Comparison of ENCODE assay signal across 22 cellular contexts in genomic region chr21:18986197-18986596, GRCh38.
"Had no signal": no experiment of that assay in that cellular context is flagged by ENCODE, and none has a peak within 500 bp of the region (broad histone marks: within the 10 kb centered on the region; RNA-seq: fewer than 3 reads in every experiment).

No MANE protein-coding gene starts in this region.

- H3K27ac Mint-ChIP-seq: activated CD4-positive, alpha-beta memory T cell treated with anti-CD3 and anti-CD28 coated beads for 36 hours; activated naive CD8-positive, alpha-beta T cell treated with anti-CD3 and anti-CD28 coated beads, Interleukin-2, amount 50 U/mL, for 24 hours; endodermal cell; naive B cell had no signal

- H3K27me3 Mint-ChIP-seq: activated CD4-positive, alpha-beta memory T cell treated with anti-CD3 and anti-CD28 coated beads for 36 hours; activated naive CD8-positive, alpha-beta T cell treated with anti-CD3 and anti-CD28 coated beads, Interleukin-2, amount 50 U/mL, for 24 hours; central memory CD8-positive, alpha-beta T cell; naive B cell had no signal

- H3K27ac ChIP-seq: colonic mucosa, esophagus squamous epithelium, thyroid gland had no signal

- H3K9me3 ChIP-seq: colonic mucosa, mucosa of descending colon, thyroid gland had no signal

- H3K4me1 ChIP-seq: colonic mucosa, esophagus squamous epithelium, gastroesophageal sphincter, heart left ventricle, thyroid gland had no signal

- H3K4me3 ChIP-seq: colonic mucosa, esophagus squamous epithelium, gastroesophageal sphincter, heart left ventricle, mucosa of descending colon, smooth muscle cell, thyroid gland had no signal

- H3K4me1 Mint-ChIP-seq: activated naive CD8-positive, alpha-beta T cell treated with anti-CD3 and anti-CD28 coated beads, Interleukin-2, amount 50 U/mL, for 24 hours; central memory CD8-positive, alpha-beta T cell; endodermal cell; naive B cell had no signal

- H3K4me3 Mint-ChIP-seq: activated CD4-positive, alpha-beta memory T cell treated with anti-CD3 and anti-CD28 coated beads for 36 hours; activated naive CD8-positive, alpha-beta T cell treated with anti-CD3 and anti-CD28 coated beads, Interleukin-2, amount 50 U/mL, for 24 hours; central memory CD8-positive, alpha-beta T cell; endodermal cell; naive B cell had no signal

- H3K36me3 ChIP-seq: colonic mucosa, esophagus squamous epithelium, gastroesophageal sphincter, heart left ventricle, thyroid gland had no signal

- ATAC-seq: activated naive CD8-positive, alpha-beta T cell treated with anti-CD3 and anti-CD28 coated beads, Interleukin-2, amount 50 U/mL, for 24 hours; gastroesophageal sphincter; heart left ventricle; mucosa of descending colon; sciatic nerve had no signal

- H3K36me3 Mint-ChIP-seq: activated CD4-positive, alpha-beta memory T cell treated with anti-CD3 and anti-CD28 coated beads for 36 hours; naive B cell had no signal

- DNase-seq: activated CD4-positive, alpha-beta memory T cell treated with anti-CD3 and anti-CD28 coated beads for 36 hours; activated CD4-positive, alpha-beta T cell treated with anti-CD3 and anti-CD28 coated beads for 48 hours; activated effector memory CD4-positive, alpha-beta T cell treated with anti-CD3 and anti-CD28 coated beads, Interleukin-2, amount 50 U/mL, for 16 hours; activated naive CD4-positive, alpha-beta T cell treated with anti-CD3 and anti-CD28 coated beads, Interleukin-2, amount 50 U/mL, for 16 hours; activated naive CD8-positive, alpha-beta T cell treated with anti-CD3 and anti-CD28 coated beads, Interleukin-2, amount 50 U/mL, for 24 hours; activated T-cell treated with anti-CD3 and anti-CD28 coated beads for 4 hours; colonic mucosa; endodermal cell; esophagus squamous epithelium; heart left ventricle; islet precursor cell; left cardiac atrium; mesenchymal stem cell; mucosa of descending colon; naive B cell; stimulated activated CD4-positive, alpha-beta T cell treated with anti-CD3 and anti-CD28 coated beads, Interleukin-2, amount 100 ng/mL, for 48 hours; stimulated activated naive CD4-positive, alpha-beta T cell; thyroid gland had no signal

- H3K27me3 ChIP-seq: colonic mucosa, esophagus squamous epithelium, gastroesophageal sphincter, heart left ventricle, thyroid gland had no signal
